In genomic region chr22:41799486-41800347, GRCh38 we compare ENCODE assay signal across 1 cellular context.
TF ChIP-seq lines count a peak whose summit lies in the region.

No MANE protein-coding gene starts in this region.

TF ChIP-seq in GM12878, 131 proteins besides CTCF, POLR2A, EP300 and RAD21 (continued from another document):
- TF ChIP-seq, protein P1, sequence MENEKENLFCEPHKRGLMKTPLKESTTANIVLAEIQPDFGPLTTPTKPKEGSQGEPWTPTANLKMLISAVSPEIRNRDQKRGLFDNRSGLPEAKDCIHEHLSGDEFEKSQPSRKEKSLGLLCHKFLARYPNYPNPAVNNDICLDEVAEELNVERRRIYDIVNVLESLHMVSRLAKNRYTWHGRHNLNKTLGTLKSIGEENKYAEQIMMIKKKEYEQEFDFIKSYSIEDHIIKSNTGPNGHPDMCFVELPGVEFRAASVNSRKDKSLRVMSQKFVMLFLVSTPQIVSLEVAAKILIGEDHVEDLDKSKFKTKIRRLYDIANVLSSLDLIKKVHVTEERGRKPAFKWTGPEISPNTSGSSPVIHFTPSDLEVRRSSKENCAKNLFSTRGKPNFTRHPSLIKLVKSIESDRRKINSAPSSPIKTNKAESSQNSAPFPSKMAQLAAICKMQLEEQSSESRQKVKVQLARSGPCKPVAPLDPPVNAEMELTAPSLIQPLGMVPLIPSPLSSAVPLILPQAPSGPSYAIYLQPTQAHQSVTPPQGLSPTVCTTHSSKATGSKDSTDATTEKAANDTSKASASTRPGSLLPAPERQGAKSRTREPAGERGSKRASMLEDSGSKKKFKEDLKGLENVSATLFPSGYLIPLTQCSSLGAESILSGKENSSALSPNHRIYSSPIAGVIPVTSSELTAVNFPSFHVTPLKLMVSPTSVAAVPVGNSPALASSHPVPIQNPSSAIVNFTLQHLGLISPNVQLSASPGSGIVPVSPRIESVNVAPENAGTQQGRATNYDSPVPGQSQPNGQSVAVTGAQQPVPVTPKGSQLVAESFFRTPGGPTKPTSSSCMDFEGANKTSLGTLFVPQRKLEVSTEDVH (IDR thresholded peaks at IDR 0.05; ENCODE audit: low read depth, partially characterized antibody), result peak; percentile 38
- 0 out of 2 replicates have a peak, but pooled peaks have one; percentile 14 for TF ChIP-seq LARP7 (IDR thresholded peaks at IDR 0.05)
- no peak for TF ChIP-seq EGR1 (IDR thresholded peaks at IDR 0.05; ENCODE audit: borderline replicate concordance in 1 of 2, low read depth in 2 of 2, low read length in 2 of 2)
- peak; percentile 3; the same call in 1 of the 2 replicates for TF ChIP-seq GATAD2B (conservative IDR thresholded peaks at IDR 0.05; ENCODE audit: low read depth)
- TF ChIP-seq CUX1 (IDR thresholded peaks at IDR 0.05; ENCODE audit: insufficient replicate concordance, low read depth, low read length), result no peak
- 0 out of 2 replicates have a peak, but pooled peaks have one; percentile 25 for TF ChIP-seq MTA3 (IDR thresholded peaks at IDR 0.05; ENCODE audit: borderline replicate concordance, low read length)
- no peak for TF ChIP-seq EZH2 (IDR thresholded peaks at IDR 0.05; ENCODE audit: borderline replicate concordance, control insufficient read depth, low read depth, low read length)
- TF ChIP-seq TCF7 (IDR thresholded peaks at IDR 0.05; ENCODE audit: borderline replicate concordance), result no peak
- TF ChIP-seq JUND (IDR thresholded peaks at IDR 0.05; ENCODE audit: low read depth, low read length), result no peak
- 0 out of 2 replicates have a peak, but pooled peaks have one; percentile 20 for TF ChIP-seq NFIC (IDR thresholded peaks at IDR 0.05; ENCODE audit: low read depth, low read length)
- TF ChIP-seq MTA2 (IDR thresholded peaks at IDR 0.05; ENCODE audit: low read depth), result peak; percentile 39; the same call in 1 of the 2 replicates
- TF ChIP-seq TCF12 (IDR thresholded peaks at IDR 0.05; ENCODE audit: low read depth, low read length), result no peak
- TF ChIP-seq ATF7 (IDR thresholded peaks at IDR 0.05; ENCODE audit: low read depth), result peak; percentile 30; the same call in 1 of the 2 replicates
- TF ChIP-seq RAD51 (IDR thresholded peaks at IDR 0.05), result no peak
